8 cellular contexts compared by ENCODE assay signal in the genomic region with DNA sequence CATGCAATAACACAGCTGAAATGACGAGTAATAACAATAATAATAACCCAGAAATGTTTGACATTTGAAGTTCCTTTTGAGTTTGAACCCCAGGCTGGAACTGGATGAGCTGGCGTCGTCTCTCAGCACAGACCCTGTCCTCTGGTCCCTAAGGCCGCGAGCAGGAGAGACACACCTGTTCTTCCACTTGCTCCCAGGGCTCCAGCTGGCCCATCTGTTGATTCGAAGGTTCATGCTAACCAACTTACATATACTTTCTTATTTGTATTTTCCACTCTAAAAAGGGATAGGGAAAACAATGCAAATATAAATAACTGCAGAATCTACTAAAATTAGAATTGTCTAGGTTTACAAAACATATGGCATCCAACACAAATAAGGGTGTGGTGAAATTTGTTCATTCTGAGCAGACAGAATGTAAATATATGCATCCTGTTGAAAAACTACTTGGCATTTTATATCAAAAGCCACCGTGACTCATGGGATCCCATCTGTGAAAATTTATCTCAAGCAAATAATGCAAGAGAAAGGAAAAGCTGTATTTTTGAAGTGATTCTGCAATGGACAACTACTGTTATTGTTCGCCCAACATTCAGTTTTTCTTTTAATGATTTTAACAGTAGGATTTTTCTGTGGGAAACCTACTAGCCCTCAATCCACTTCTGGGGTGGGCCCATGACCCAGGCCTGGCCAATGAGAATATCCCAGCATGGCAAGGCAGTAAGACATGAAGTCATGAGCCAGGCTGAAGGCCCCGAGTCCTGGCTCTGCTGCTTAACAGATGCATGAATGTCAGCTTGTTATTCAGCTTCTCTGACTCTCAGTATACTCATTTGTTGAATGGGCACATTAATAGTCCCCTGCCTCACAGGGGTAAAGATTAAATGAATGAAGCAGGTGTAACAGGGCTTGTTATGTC. TPM values are rescaled to one million over a fixed set of nuclear protein-coding genes. Genes with fewer than 3 reads are reported as not detected.
DNase-seq lines count a peak whose midpoint lies in the region; ATAC-seq, FAIRE-seq and TF ChIP-seq lines count a peak whose summit lies in the region.

No MANE protein-coding gene starts in this region.

- H3K27me3 Mint-ChIP-seq in stimulated activated naive CD8-positive, alpha-beta T cell treated with anti-CD3 and anti-CD28 coated beads, Interleukin-15, Interleukin-2, amounts not matched to agents 100 ng/mL and 50 ng/mL, for 24 hours = peaks cover 19% of the 10 kb centered on the region

- TF ChIP-seq CTCF in K562 (IDR thresholded peaks at IDR 0.05 in 2 of 3, conservative IDR thresholded peaks at IDR 0.05 in 1 of 3; ENCODE audit: insufficient read depth in 2 of 3, low read depth in 1 of 3, low read length in 3 of 3) = no peak

- H3K27ac ChIP-seq in K562 (ENCODE audit: extremely low read depth, low read depth, low read length) = peak overlapping the region; percentile 91
- H3K27ac ChIP-seq in mesendoderm (ENCODE audit: low read depth, low read length) = no peak overlapping the region

- no peaks in the 10 kb centered on the region for H3K79me2 ChIP-seq in K562 (ENCODE audit: control insufficient read depth, insufficient read depth, low read length)
- no peaks in the 10 kb centered on the region for H3K79me2 ChIP-seq in mesendoderm (ENCODE audit: control insufficient read depth, insufficient read depth, low read length)

- H3K9me1 ChIP-seq in K562 (ENCODE audit: control insufficient read depth, insufficient read depth, low read length) = no peaks in the 10 kb centered on the region

- TF ChIP-seq POLR2A in K562 (conservative IDR thresholded peaks at IDR 0.05) = no peak

- peaks cover 41% of the 10 kb centered on the region for H3K4me1 Mint-ChIP-seq in stimulated activated naive CD8-positive, alpha-beta T cell treated with anti-CD3 and anti-CD28 coated beads, Interleukin-15, Interleukin-2, amounts not matched to agents 100 ng/mL and 50 ng/mL, for 24 hours (ENCODE audit: low read depth)

- no peaks in the 10 kb centered on the region for H3K9me3 ChIP-seq in K562 (replicated peaks; ENCODE audit: control insufficient read depth, insufficient read depth, low read depth, low read length)

- peak overlapping the region; percentile 94 for H4K8ac ChIP-seq in mesendoderm (ENCODE audit: low read depth, low read length)

- H3K4me3 Mint-ChIP-seq in stimulated activated naive CD8-positive, alpha-beta T cell treated with anti-CD3 and anti-CD28 coated beads, Interleukin-15, Interleukin-2, amounts not matched to agents 100 ng/mL and 50 ng/mL, for 24 hours = peak overlapping the region; percentile 81

- H3K36me3 ChIP-seq in K562 (ENCODE audit: control insufficient read depth, insufficient read depth, low read length) (no peaks in the 10 kb centered on the region), mesendoderm (ENCODE audit: control insufficient read depth, insufficient read depth, low read length) (no peaks in the 10 kb centered on the region)

- no peaks in the 10 kb centered on the region for H3K36me3 Mint-ChIP-seq in stimulated activated naive CD8-positive, alpha-beta T cell treated with anti-CD3 and anti-CD28 coated beads, Interleukin-15, Interleukin-2, amounts not matched to agents 100 ng/mL and 50 ng/mL, for 24 hours (ENCODE audit: low read depth)

- no peak overlapping the region for H2AK5ac ChIP-seq in mesendoderm (ENCODE audit: low read length)

- peak; percentile 29 for FAIRE-seq in K562 (lab: Jason Lieb, UNC)

- no peaks in the 10 kb centered on the region for H4K20me1 ChIP-seq in K562 (replicated peaks; ENCODE audit: control insufficient read depth, insufficient read depth, low read length)

- no peak overlapping the region for H3K56ac ChIP-seq in mesendoderm (ENCODE audit: low read length)

- TF ChIP-seq RAD21 in K562 (CRISPR knock-in tag; conservative IDR thresholded peaks at IDR 0.05 in 1 of 2, IDR thresholded peaks at IDR 0.05 in 1 of 2) = no peak

- no peak overlapping the region for H2BK5ac ChIP-seq in mesendoderm (ENCODE audit: low read length)

- 62% methylated on average over 9 of the region's 9 CpGs for WGBS in K562 (ENCODE audit: insufficient coverage, low coverage, missing lambda C conversion rate)
- WGBS in mesendoderm (ENCODE audit: extremely low coverage, insufficient coverage, low lambda C conversion rate) = no CpG with 5 or more reads among the region's 9 CpGs

- H3K4me3 ChIP-seq in K562 = no peak overlapping the region
- H3K4me3 ChIP-seq in mesendoderm (ENCODE audit: low read length) = no peak overlapping the region

- no peak for TF ChIP-seq EP300 in K562 (IDR thresholded peaks at IDR 0.05; ENCODE audit: low read length)

- in situ Hi-C loops in K562 (cut with MboI) = no loop called here

- no peak for ATAC-seq in stimulated activated naive CD8-positive, alpha-beta T cell treated with anti-CD3 and anti-CD28 coated beads, Interleukin-15, Interleukin-2, amounts not matched to agents 100 U/mL and 50 U/mL, for 24 hours
- ATAC-seq in K562 (peak; percentile 16; the same call in 2 of the 3 replicates), GM19463 (IDR thresholded peaks at IDR 0.05; ENCODE audit: unreplicated experiment) (no peak), HG02973 (IDR thresholded peaks at IDR 0.05; ENCODE audit: unreplicated experiment) (no peak)

- no peak overlapping the region for H2BK15ac ChIP-seq in mesendoderm (replicated peaks; ENCODE audit: low read depth)

- H2AFZ ChIP-seq in K562 (ENCODE audit: low read depth, low read length) = peak overlapping the region; percentile 99

- no peak overlapping the region for H4K5ac ChIP-seq in mesendoderm (ENCODE audit: low read length)

- H3K27me3 ChIP-seq in K562 (ENCODE audit: control insufficient read depth in 2 of 2, insufficient read depth in 2 of 2, low read length in 2 of 2) = no peaks in the 10 kb centered on the region
- no peaks in the 10 kb centered on the region for H3K27me3 ChIP-seq in mesendoderm (ENCODE audit: insufficient read depth, low read length, poor library complexity)

- H3K9ac ChIP-seq in K562 (ENCODE audit: insufficient read depth in 1 of 2, low read depth in 2 of 2, low read length in 2 of 2) (peak overlapping the region; percentile 23 to 84; a peak in 3 of 4 replicates), mesendoderm (ENCODE audit: low read length) (peak overlapping the region; percentile 43)

- no peaks in the 10 kb centered on the region for H3K79me1 ChIP-seq in mesendoderm (ENCODE audit: low read length)

- H2BK120ac ChIP-seq in mesendoderm (ENCODE audit: low read depth, low read length) = no peak overlapping the region

- no peak overlapping the region for H3K4ac ChIP-seq in mesendoderm (ENCODE audit: low read depth, low read length)

- intact Hi-C loops in K562 (cut with micrococcal nuclease) = no loop called here

- CTCF ChIA-PET in K562 (lab: Yijun Ruan, JAX; ENCODE audit: low intra/inter-chr PET ratio) = no interaction called here

- TSS peak; percentile 58 for BruUV-seq in K562 (replicated peaks; lab: Mats Ljungman, UMichigan)

- H3K27ac Mint-ChIP-seq in stimulated activated naive CD8-positive, alpha-beta T cell treated with anti-CD3 and anti-CD28 coated beads, Interleukin-15, Interleukin-2, amounts not matched to agents 100 ng/mL and 50 ng/mL, for 24 hours = peak overlapping the region; percentile 96

- peaks cover 7 to 11% of the 10 kb centered on the region in 2 experiments for H3K4me1 ChIP-seq in K562 (replicated peaks in 1 of 2; ENCODE audit: control insufficient read depth in 2 of 2, insufficient read depth in 2 of 2, low read length in 2 of 2)
- no peaks in the 10 kb centered on the region for H3K4me1 ChIP-seq in mesendoderm (ENCODE audit: control insufficient read depth, low read depth, low read length)

- H3K4me2 ChIP-seq in K562 (ENCODE audit: insufficient read depth, low read length) (peak overlapping the region; percentile 87), mesendoderm (ENCODE audit: low read length) (peak overlapping the region; percentile 17)

- no peak overlapping the region for H3K18ac ChIP-seq in mesendoderm (ENCODE audit: low read length)

- DNase-seq in stimulated activated naive CD8-positive, alpha-beta T cell treated with anti-CD3 and anti-CD28 coated beads, Interleukin-15, Interleukin-2, amounts not matched to agents 100 U/mL and 50 U/mL, for 24 hours = no peak
- no peak for DNase-seq in K562 (ENCODE audit: extremely low read depth in 1 of 4, low spot score in 3 of 4)
- DNase-seq in mesendoderm = no peak
- DNase-seq in retina = no peak
- DNase-seq in effector CD4-positive, alpha-beta T cell = no peak

- no peak overlapping the region for H3K23ac ChIP-seq in mesendoderm (ENCODE audit: low read length)

- no peaks in the 10 kb centered on the region for H3K9me3 Mint-ChIP-seq in stimulated activated naive CD8-positive, alpha-beta T cell treated with anti-CD3 and anti-CD28 coated beads, Interleukin-15, Interleukin-2, amounts not matched to agents 100 ng/mL and 50 ng/mL, for 24 hours

- POLR2A ChIA-PET in K562 (lab: Yijun Ruan, JAX) = interaction anchor here (1.0 kb wide), 1 partner anchor 40 kb away, joined by 3 read pairs; no protein-coding TSS in a partner anchor

TF ChIP-seq in K562, 482 proteins besides CTCF, POLR2A, EP300 and RAD21 (continues in another document):
- TF ChIP-seq SMARCC2 (IDR thresholded peaks at IDR 0.05; ENCODE audit: low read depth) = no peak
- TF ChIP-seq TCF7 (IDR thresholded peaks at IDR 0.05; ENCODE audit: borderline replicate concordance) = no peak

RNA-seq across cellular contexts. Expression of a gene that starts 13.2 kb away (rescaled TPM):
- total RNA-seq in K562 (2011; cell fraction: chromatin; rRNA removed; ENCODE audit: low replicate concordance) = 0.39 TPM in 1 of 2 replicates, not detected in the other
- not detected in 2 replicates for total RNA-seq in K562 (2011; cell fraction: nucleolus; rRNA removed)
- total RNA-seq in K562 (2011; cell fraction: nucleoplasm; rRNA removed) = 0.23 and 0.44 TPM in 2 replicates
- total RNA-seq in K562 (2014; rRNA removed) (0.18 and 0.69 TPM in 2 replicates), K562 (2014; rRNA removed; fragmentation: Illumina TruSeq; extraction: Trizol) (0.54 and 0.55 TPM in 2 replicates), K562 (2015; rRNA removed; fragmentation: Illumina TruSeq; extraction: Trizol) (0.38 and 0.65 TPM in 2 replicates), K562 (2021) (0.60 and 0.73 TPM in 2 replicates)
- polyA plus RNA-seq in K562 (2011; rRNA removed) (0.55 and 1.4 TPM in 2 replicates), K562 (2014; fragmentation: Illumina TruSeq; extraction: Trizol) (0.55 and 0.74 TPM in 2 replicates), K562 (2014; fragmentation: Nextera tagmentation; extraction: Ambion mirVana) (under 1 TPM; 0.38 to 0.55 TPM), K562 (2014; rRNA removed) (0.49 TPM in 2 replicates)
- 0.40 and 0.81 TPM in 2 replicates for polyA plus RNA-seq in K562 (2011; cell fraction: cytosol; rRNA removed)
- 0.24 and 0.33 TPM in 2 replicates for polyA plus RNA-seq in K562 (2011; cell fraction: nucleus; rRNA removed)
- polyA plus RNA-seq in K562 (2012) = 0.74 and 1.2 TPM in 2 replicates
- 0.30 and 0.67 TPM in 2 replicates for polyA minus RNA-seq in K562 (2011; rRNA and poly(A)+ RNA removed)
- not detected in 2 replicates for polyA minus RNA-seq in K562 (2011; cell fraction: cytosol; rRNA and poly(A)+ RNA removed)
- polyA minus RNA-seq in K562 (2011; cell fraction: nucleus; rRNA and poly(A)+ RNA removed) = 0.56 TPM in 1 of 2 replicates, not detected in the other
- polyA plus RNA-seq in mesendoderm (2013, experiment 1 of 2) = 14.6 TPM
- 13.9 TPM for polyA plus RNA-seq in mesendoderm (2013, experiment 2 of 2)
